In genomic region chr15:74742422-74742821, GRCh38 we compare ENCODE assay signal across 2 cellular contexts.
TF ChIP-seq lines count a peak whose summit lies in the region.

No MANE protein-coding gene starts in this region.

TF ChIP-seq in HepG2, 621 proteins besides CTCF, POLR2A, EP300 and RAD21:
- no peak for TF ChIP-seq ZNF10 (CRISPR knock-in tag; IDR thresholded peaks at IDR 0.05; ENCODE audit: borderline replicate concordance, low read depth)
- TF ChIP-seq ZFP1 (CRISPR knock-in tag; IDR thresholded peaks at IDR 0.05) = peak; percentile 79; the same call in 1 of the 2 replicates

TF ChIP-seq in WTC11, 78 proteins besides CTCF, POLR2A, EP300 and RAD21:
- TF ChIP-seq PRRX2 (CRISPR knock-in tag; IDR thresholded peaks at IDR 0.05) = no peak
